In the genomic region with DNA sequence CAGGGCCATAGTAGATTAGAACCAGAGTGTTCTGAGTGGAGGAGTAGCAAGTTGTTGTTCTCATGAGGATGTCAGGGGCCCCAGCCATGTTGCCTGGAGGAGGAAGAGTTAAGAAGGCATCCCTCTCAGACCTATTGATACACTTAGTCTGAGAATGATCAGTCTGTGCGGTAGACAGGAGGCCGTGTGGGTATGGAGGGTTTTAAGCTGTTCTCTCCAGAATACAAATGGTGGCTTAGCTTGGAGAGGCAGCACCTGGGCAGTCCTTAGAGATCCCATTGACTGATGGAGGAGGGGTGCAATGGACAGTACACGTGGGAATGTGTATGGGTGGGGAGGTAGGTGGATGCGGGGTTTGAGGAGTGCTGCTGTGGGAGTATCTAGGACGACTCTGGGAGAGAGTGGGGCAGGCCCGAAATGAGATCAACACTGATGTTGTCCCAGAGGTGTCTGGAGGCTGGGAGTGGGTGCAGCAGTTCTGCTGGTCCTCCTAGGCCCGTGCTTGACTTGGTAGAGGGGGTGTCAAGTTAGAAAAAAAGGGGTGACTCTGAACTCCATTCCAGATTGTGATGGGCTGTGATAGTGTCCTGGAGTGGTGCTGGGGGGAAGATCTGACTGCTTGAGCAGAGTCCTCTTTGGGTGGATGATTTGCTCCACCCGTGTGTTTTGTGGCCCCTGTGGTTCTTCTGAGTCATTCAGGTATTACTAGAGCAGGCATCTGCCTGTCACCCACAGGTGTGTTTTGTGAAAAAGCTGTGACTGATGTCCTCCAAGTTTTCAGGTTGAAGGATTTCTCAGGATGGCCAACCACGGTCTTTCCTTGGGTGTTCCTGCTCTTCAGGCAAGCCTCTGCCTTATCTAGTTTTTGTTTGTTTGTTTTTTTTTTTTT, we compare ENCODE assay signal across 1 cellular context.
TF ChIP-seq lines count a peak whose summit lies in the region.

No MANE protein-coding gene starts in this region.

TF ChIP-seq in GM12878, 131 proteins besides CTCF, POLR2A, EP300 and RAD21 (continues in another document):
- TF ChIP-seq BRCA1 (IDR thresholded peaks at IDR 0.05; ENCODE audit: low read depth, low read length) (no peak), DPF2 (IDR thresholded peaks at IDR 0.05) (0 out of 2 replicates have a peak, but pooled peaks have one; percentile 25), TCF3 (IDR thresholded peaks at IDR 0.05; ENCODE audit: borderline replicate concordance, insufficient read depth, low read depth, low read length) (peak; percentile 73; the same call in 1 of the 2 replicates), NFYA (IDR thresholded peaks at IDR 0.05; ENCODE audit: borderline replicate concordance, low read depth, low read length) (no peak), PAX8 (IDR thresholded peaks at IDR 0.05) (no peak), MYC (IDR thresholded peaks at IDR 0.05; ENCODE audit: insufficient read depth, insufficient read length, insufficient replicate concordance, low read length, severe bottlenecking) (no peak), NFIC (IDR thresholded peaks at IDR 0.05; ENCODE audit: low read depth, low read length) (peak; percentile 65; the same call in 1 of the 2 replicates), RCOR1 (conservative IDR thresholded peaks at IDR 0.05; ENCODE audit: low read depth, low read length) (no peak), TCF12 (IDR thresholded peaks at IDR 0.05; ENCODE audit: low read depth, low read length) (peak; percentile 92), YY1 (IDR thresholded peaks at IDR 0.05; ENCODE audit: low read depth, low read length) (no peak), ETV6 (conservative IDR thresholded peaks at IDR 0.05 in 1 of 2, IDR thresholded peaks at IDR 0.05 in 1 of 2; ENCODE audit: borderline replicate concordance in 1 of 2, low read depth in 1 of 2) (0 out of 4 replicates have a peak, but pooled peaks of 1 of the 2 experiments have one; percentile 35), ZNF274 (IDR thresholded peaks at IDR 0.05; ENCODE audit: insufficient read depth, insufficient read length) (no peak), POLR2AphosphoS5 (IDR thresholded peaks at IDR 0.05; ENCODE audit: low read length) (no peak), STAT3 (IDR thresholded peaks at IDR 0.05; ENCODE audit: low read depth, low read length) (no peak), CHD1 (IDR thresholded peaks at IDR 0.05; ENCODE audit: low read depth, low read length) (no peak), TAF1 (IDR thresholded peaks at IDR 0.05; ENCODE audit: borderline replicate concordance, low read depth, low read length) (no peak), ZZZ3 (IDR thresholded peaks at IDR 0.05; ENCODE audit: control insufficient read depth, insufficient read length, low read depth) (no peak), CREM (IDR thresholded peaks at IDR 0.05; ENCODE audit: low read depth) (peak; percentile 39; the same call in 1 of the 2 replicates), IRF4 (IDR thresholded peaks at IDR 0.05; ENCODE audit: low read depth, low read length) (peak; percentile 78; the same call in 1 of the 2 replicates), SIN3A (IDR thresholded peaks at IDR 0.05; ENCODE audit: low read depth, low read length) (no peak), BCL11A (IDR thresholded peaks at IDR 0.05; ENCODE audit: low read depth, low read length) (peak; percentile 53; the same call in 1 of the 2 replicates), HDAC6 (IDR thresholded peaks at IDR 0.05; ENCODE audit: unreplicated experiment) (no peak), CBFB (IDR thresholded peaks at IDR 0.05; ENCODE audit: low read depth) (peak; percentile 80), SREBF2 (IDR thresholded peaks at IDR 0.05; ENCODE audit: low read length) (no peak), RUNX3 (IDR thresholded peaks at IDR 0.05; ENCODE audit: low read length) (peak; percentile 97), RB1 (IDR thresholded peaks at IDR 0.05; ENCODE audit: borderline replicate concordance) (no peak), STAT1 (conservative IDR thresholded peaks at IDR 0.05) (no peak), SREBF1 (IDR thresholded peaks at IDR 0.05; ENCODE audit: low read length) (no peak), SMAD5 (IDR thresholded peaks at IDR 0.05; ENCODE audit: low read depth) (no peak), EED (IDR thresholded peaks at IDR 0.05; ENCODE audit: low read depth) (peak; percentile 77), KLF5 (IDR thresholded peaks at IDR 0.05; ENCODE audit: partially characterized antibody) (no peak), FOXK2 (IDR thresholded peaks at IDR 0.05) (no peak), ZNF384 (IDR thresholded peaks at IDR 0.05; ENCODE audit: borderline replicate concordance, low read depth, low read length) (no peak), ZNF622 (IDR thresholded peaks at IDR 0.05) (no peak), SMARCA5 (IDR thresholded peaks at IDR 0.05) (no peak), WRNIP1 (IDR thresholded peaks at IDR 0.05; ENCODE audit: borderline replicate concordance, low read depth, low read length) (no peak), LARP7 (IDR thresholded peaks at IDR 0.05) (no peak), MEF2A (IDR thresholded peaks at IDR 0.05; ENCODE audit: insufficient read depth, low read depth, low read length) (no peak), NRF1 (conservative IDR thresholded peaks at IDR 0.05; ENCODE audit: low read depth, low read length) (no peak), ZNF207 (IDR thresholded peaks at IDR 0.05; ENCODE audit: borderline replicate concordance) (no peak), HDAC2 (IDR thresholded peaks at IDR 0.05) (no peak), EGR1 (IDR thresholded peaks at IDR 0.05; ENCODE audit: borderline replicate concordance in 1 of 2, low read depth in 2 of 2, low read length in 2 of 2) (no peak), SP1 (IDR thresholded peaks at IDR 0.05; ENCODE audit: low read depth, low read length) (no peak), EZH2 (IDR thresholded peaks at IDR 0.05; ENCODE audit: borderline replicate concordance, control insufficient read depth, low read depth, low read length) (no peak), TCF7 (IDR thresholded peaks at IDR 0.05; ENCODE audit: borderline replicate concordance) (no peak), MTA3 (IDR thresholded peaks at IDR 0.05; ENCODE audit: borderline replicate concordance, low read length) (no peak), JUND (IDR thresholded peaks at IDR 0.05; ENCODE audit: low read depth, low read length) (no peak)
- TF ChIP-seq, protein P1, sequence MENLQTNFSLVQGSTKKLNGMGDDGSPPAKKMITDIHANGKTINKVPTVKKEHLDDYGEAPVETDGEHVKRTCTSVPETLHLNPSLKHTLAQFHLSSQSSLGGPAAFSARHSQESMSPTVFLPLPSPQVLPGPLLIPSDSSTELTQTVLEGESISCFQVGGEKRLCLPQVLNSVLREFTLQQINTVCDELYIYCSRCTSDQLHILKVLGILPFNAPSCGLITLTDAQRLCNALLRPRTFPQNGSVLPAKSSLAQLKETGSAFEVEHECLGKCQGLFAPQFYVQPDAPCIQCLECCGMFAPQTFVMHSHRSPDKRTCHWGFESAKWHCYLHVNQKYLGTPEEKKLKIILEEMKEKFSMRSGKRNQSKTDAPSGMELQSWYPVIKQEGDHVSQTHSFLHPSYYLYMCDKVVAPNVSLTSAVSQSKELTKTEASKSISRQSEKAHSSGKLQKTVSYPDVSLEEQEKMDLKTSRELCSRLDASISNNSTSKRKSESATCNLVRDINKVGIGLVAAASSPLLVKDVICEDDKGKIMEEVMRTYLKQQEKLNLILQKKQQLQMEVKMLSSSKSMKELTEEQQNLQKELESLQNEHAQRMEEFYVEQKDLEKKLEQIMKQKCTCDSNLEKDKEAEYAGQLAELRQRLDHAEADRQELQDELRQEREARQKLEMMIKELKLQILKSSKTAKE (IDR thresholded peaks at IDR 0.05; ENCODE audit: low read depth, poor library complexity, severe bottlenecking), result no peak
- TF ChIP-seq, protein P2, sequence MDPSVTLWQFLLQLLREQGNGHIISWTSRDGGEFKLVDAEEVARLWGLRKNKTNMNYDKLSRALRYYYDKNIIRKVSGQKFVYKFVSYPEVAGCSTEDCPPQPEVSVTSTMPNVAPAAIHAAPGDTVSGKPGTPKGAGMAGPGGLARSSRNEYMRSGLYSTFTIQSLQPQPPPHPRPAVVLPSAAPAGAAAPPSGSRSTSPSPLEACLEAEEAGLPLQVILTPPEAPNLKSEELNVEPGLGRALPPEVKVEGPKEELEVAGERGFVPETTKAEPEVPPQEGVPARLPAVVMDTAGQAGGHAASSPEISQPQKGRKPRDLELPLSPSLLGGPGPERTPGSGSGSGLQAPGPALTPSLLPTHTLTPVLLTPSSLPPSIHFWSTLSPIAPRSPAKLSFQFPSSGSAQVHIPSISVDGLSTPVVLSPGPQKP (IDR thresholded peaks at IDR 0.05; ENCODE audit: low read depth, low read length), result no peak
- TF ChIP-seq, protein P3, sequence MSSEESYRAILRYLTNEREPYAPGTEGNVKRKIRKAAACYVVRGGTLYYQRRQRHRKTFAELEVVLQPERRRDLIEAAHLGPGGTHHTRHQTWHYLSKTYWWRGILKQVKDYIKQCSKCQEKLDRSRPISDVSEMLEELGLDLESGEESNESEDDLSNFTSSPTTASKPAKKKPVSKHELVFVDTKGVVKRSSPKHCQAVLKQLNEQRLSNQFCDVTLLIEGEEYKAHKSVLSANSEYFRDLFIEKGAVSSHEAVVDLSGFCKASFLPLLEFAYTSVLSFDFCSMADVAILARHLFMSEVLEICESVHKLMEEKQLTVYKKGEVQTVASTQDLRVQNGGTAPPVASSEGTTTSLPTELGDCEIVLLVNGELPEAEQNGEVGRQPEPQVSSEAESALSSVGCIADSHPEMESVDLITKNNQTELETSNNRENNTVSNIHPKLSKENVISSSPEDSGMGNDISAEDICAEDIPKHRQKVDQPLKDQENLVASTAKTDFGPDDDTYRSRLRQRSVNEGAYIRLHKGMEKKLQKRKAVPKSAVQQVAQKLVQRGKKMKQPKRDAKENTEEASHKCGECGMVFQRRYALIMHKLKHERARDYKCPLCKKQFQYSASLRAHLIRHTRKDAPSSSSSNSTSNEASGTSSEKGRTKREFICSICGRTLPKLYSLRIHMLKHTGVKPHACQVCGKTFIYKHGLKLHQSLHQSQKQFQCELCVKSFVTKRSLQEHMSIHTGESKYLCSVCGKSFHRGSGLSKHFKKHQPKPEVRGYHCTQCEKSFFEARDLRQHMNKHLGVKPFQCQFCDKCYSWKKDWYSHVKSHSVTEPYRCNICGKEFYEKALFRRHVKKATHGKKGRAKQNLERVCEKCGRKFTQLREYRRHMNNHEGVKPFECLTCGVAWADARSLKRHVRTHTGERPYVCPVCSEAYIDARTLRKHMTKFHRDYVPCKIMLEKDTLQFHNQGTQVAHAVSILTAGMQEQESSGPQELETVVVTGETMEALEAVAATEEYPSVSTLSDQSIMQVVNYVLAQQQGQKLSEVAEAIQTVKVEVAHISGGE (CRISPR knock-in tag; IDR thresholded peaks at IDR 0.05), result no peak
- TF ChIP-seq, protein P4, sequence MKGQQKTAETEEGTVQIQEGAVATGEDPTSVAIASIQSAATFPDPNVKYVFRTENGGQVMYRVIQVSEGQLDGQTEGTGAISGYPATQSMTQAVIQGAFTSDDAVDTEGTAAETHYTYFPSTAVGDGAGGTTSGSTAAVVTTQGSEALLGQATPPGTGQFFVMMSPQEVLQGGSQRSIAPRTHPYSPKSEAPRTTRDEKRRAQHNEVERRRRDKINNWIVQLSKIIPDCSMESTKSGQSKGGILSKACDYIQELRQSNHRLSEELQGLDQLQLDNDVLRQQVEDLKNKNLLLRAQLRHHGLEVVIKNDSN (IDR thresholded peaks at IDR 0.05; ENCODE audit: borderline replicate concordance, extremely low read length, insufficient read depth, low read depth, low read length), result no peak
- TF ChIP-seq, protein P5, sequence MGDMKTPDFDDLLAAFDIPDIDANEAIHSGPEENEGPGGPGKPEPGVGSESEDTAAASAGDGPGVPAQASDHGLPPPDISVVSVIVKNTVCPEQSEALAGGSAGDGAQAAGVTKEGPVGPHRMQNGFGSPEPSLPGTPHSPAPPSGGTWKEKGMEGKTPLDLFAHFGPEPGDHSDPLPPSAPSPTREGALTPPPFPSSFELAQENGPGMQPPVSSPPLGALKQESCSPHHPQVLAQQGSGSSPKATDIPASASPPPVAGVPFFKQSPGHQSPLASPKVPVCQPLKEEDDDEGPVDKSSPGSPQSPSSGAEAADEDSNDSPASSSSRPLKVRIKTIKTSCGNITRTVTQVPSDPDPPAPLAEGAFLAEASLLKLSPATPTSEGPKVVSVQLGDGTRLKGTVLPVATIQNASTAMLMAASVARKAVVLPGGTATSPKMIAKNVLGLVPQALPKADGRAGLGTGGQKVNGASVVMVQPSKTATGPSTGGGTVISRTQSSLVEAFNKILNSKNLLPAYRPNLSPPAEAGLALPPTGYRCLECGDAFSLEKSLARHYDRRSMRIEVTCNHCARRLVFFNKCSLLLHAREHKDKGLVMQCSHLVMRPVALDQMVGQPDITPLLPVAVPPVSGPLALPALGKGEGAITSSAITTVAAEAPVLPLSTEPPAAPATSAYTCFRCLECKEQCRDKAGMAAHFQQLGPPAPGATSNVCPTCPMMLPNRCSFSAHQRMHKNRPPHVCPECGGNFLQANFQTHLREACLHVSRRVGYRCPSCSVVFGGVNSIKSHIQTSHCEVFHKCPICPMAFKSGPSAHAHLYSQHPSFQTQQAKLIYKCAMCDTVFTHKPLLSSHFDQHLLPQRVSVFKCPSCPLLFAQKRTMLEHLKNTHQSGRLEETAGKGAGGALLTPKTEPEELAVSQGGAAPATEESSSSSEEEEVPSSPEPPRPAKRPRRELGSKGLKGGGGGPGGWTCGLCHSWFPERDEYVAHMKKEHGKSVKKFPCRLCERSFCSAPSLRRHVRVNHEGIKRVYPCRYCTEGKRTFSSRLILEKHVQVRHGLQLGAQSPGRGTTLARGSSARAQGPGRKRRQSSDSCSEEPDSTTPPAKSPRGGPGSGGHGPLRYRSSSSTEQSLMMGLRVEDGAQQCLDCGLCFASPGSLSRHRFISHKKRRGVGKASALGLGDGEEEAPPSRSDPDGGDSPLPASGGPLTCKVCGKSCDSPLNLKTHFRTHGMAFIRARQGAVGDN (IDR thresholded peaks at IDR 0.05), result no peak
